Comparison of ENCODE assay signal across 12 cellular contexts in genomic region chr6:130927305-130927704, GRCh38.
DNase-seq lines count a peak whose midpoint lies in the region; TF ChIP-seq lines count a peak whose summit lies in the region.
"Had no signal": no experiment of that assay in that cellular context is flagged by ENCODE, and none has a peak within 500 bp of the region (broad histone marks: within the 10 kb centered on the region; RNA-seq: fewer than 3 reads in every experiment).

No MANE protein-coding gene starts in this region.

- H3K4ac ChIP-seq in neuronal stem cell (ENCODE audit: low read length) = no peak overlapping the region

- H4K91ac ChIP-seq in neuronal stem cell (ENCODE audit: low read depth, low read length, poor library complexity) = no peak overlapping the region

- in situ Hi-C loops in GM13976 (cut with MboI; ENCODE audit: low sequenced_read_pairs, unreplicated experiment) = no loop called here

- H3K4me1 ChIP-seq in colonic mucosa (no peaks in the 10 kb centered on the region), neuronal stem cell (ENCODE audit: control insufficient read depth in 2 of 2, insufficient read depth in 1 of 2, low read depth in 1 of 2, low read length in 2 of 2) (peaks cover 7 to 10% of the 10 kb centered on the region in 2 donors)

- H3K18ac ChIP-seq in neuronal stem cell (ENCODE audit: low read length) = no peak overlapping the region

- H3K27ac ChIP-seq in colonic mucosa (no peak overlapping the region), neuronal stem cell (replicated peaks; ENCODE audit: low read length) (peak overlapping the region; percentile 67)
- H3K27ac ChIP-seq: thoracic aorta had no signal

- no peak overlapping the region for H2AK5ac ChIP-seq in neuronal stem cell (ENCODE audit: low read depth, low read length)

- H3K4me3 Mint-ChIP-seq in immature natural killer cell = no peak overlapping the region

- H2BK120ac ChIP-seq in neuronal stem cell (ENCODE audit: low read depth, low read length) = no peak overlapping the region

- H3K9ac ChIP-seq in colonic mucosa (ENCODE audit: low read depth in 2 of 2, low read length in 2 of 2) (no peak overlapping the region), neuronal stem cell (ENCODE audit: low read depth, low read length, poor library complexity) (no peak overlapping the region)

- H3K4me2 ChIP-seq in neuronal stem cell (ENCODE audit: insufficient read depth, low read length, poor library complexity, severe bottlenecking) = no peak overlapping the region

- no CpG with 5 or more reads among the region's 2 CpGs for WGBS in neuronal stem cell (ENCODE audit: extremely low coverage in 2 of 2, insufficient read length in 2 of 2, insufficient replicate concordance in 1 of 2), 2 donors

- H3K4me1 Mint-ChIP-seq in immature natural killer cell = no peaks in the 10 kb centered on the region

- TF ChIP-seq CTCF in colonic mucosa (IDR thresholded peaks at IDR 0.05) (no peak), GM13976 (IDR thresholded peaks at IDR 0.05; ENCODE audit: borderline replicate concordance, control extremely low read depth, extremely low read depth, insufficient read depth, missing control alignments) (no peak)

- DNase-seq in ELF-1 (ENCODE audit: low read depth, low spot score) = peak; percentile 15
- DNase-seq in M059J (ENCODE audit: low read depth) = peak; percentile 62
- DNase-seq in colonic mucosa = peak; percentile 31
- peak; percentile 43 for DNase-seq in neuronal stem cell (ENCODE audit: low spot score)
- no peak for DNase-seq in immature natural killer cell
- DNase-seq in GM13976 (ENCODE audit: low spot score) = no peak
- no peak for DNase-seq in activated CD4-positive, CD25-positive, alpha-beta regulatory T cell treated with anti-CD3 and anti-CD28 coated beads, Interleukin-2, amount 50 U/mL, for 72 hours
- DNase-seq: C1 segment of cervical spinal cord; NCI-H446; stimulated activated CD4-positive, alpha-beta T cell treated with anti-CD3 and anti-CD28 coated beads, Interleukin-4, amount 100 ng/mL, for 24 hours had no signal

- no peak overlapping the region for H2BK5ac ChIP-seq in neuronal stem cell (ENCODE audit: low read length)

- no peaks in the 10 kb centered on the region for H3K27me3 ChIP-seq in colonic mucosa
- peaks cover 0 to 3% (median 0%) of the 10 kb centered on the region in 3 experiments for H3K27me3 ChIP-seq in neuronal stem cell (ENCODE audit: control insufficient read depth in 3 of 3, insufficient read depth in 3 of 3, low read depth in 1 of 3, low read length in 3 of 3)
- H3K27me3 ChIP-seq: gastroesophageal sphincter had no signal

- H3K9me3 ChIP-seq in colonic mucosa (no peaks in the 10 kb centered on the region), neuronal stem cell (replicated peaks in 1 of 2; ENCODE audit: control insufficient read depth in 2 of 2, insufficient read depth in 1 of 2, low read depth in 1 of 2, low read length in 2 of 2) (peaks cover 0 to 22% of the 10 kb centered on the region in 2 donors)
- H3K9me3 ChIP-seq: gastroesophageal sphincter, thoracic aorta had no signal

- H3K14ac ChIP-seq in neuronal stem cell (ENCODE audit: low read length) = no peak overlapping the region

- no peak overlapping the region for H2AFZ ChIP-seq in neuronal stem cell (ENCODE audit: low read length)

- no peak overlapping the region for H3K27ac Mint-ChIP-seq in immature natural killer cell

- H3K36me3 ChIP-seq in colonic mucosa (no peaks in the 10 kb centered on the region), neuronal stem cell (replicated peaks in 1 of 2; ENCODE audit: control insufficient read depth in 2 of 2, insufficient read depth in 2 of 2, low read length in 2 of 2) (peaks cover 0 to 5% of the 10 kb centered on the region in 2 donors)
- H3K36me3 ChIP-seq: gastroesophageal sphincter, thoracic aorta had no signal

- H3K9me3 Mint-ChIP-seq in immature natural killer cell = peaks cover 0 to 2% (median 0%) of the 10 kb centered on the region in 6 donors

- no peak overlapping the region for H2BK15ac ChIP-seq in neuronal stem cell (ENCODE audit: low read length)

- no peaks in the 10 kb centered on the region for H3K36me3 Mint-ChIP-seq in immature natural killer cell

- H4K8ac ChIP-seq in neuronal stem cell (ENCODE audit: low read depth, low read length) = no peak overlapping the region

- H3K79me1 ChIP-seq in neuronal stem cell (ENCODE audit: low read depth, low read length) = peaks cover 3% of the 10 kb centered on the region

- intact Hi-C loops in colonic mucosa (cut with DNase I) = no loop called here

- no peaks in the 10 kb centered on the region for H3K27me3 Mint-ChIP-seq in immature natural killer cell (ENCODE audit: low read depth in 3 of 3)

- H3K4me3 ChIP-seq in colonic mucosa (no peak overlapping the region), neuronal stem cell (ENCODE audit: low read length in 2 of 2) (no peak overlapping the region)
- H3K4me3 ChIP-seq: gastroesophageal sphincter, thoracic aorta had no signal

- H3K23ac ChIP-seq in neuronal stem cell (ENCODE audit: low read depth, low read length, poor library complexity) = no peak overlapping the region

- H2BK12ac ChIP-seq in neuronal stem cell (ENCODE audit: low read length) = no peak overlapping the region

Comparison
In these comparisons a context has a peak if more than half of its experiments do, and no peak if none do; other contexts are left out.
1. DNase-seq: peak in ELF-1 (single experiment), M059J (single experiment), colonic mucosa (single experiment) and neuronal stem cell (single experiment); none in immature natural killer cell (0 of 3), GM13976 (single experiment) and activated CD4-positive, CD25-positive, alpha-beta regulatory T cell treated with anti-CD3 and anti-CD28 coated beads, Interleukin-2, amount 50 U/mL, for 72 hours (single experiment).